2 cellular contexts compared by ENCODE assay signal in genomic region chr12:6586569-6586968, GRCh38. TPM values are rescaled to one million over a fixed set of nuclear protein-coding genes. Genes with fewer than 3 reads are reported as not detected.
"Had no signal": no experiment of that assay in that cellular context is flagged by ENCODE, and none has a peak within 500 bp of the region (broad histone marks: within the 10 kb centered on the region; RNA-seq: fewer than 3 reads in every experiment).

No MANE protein-coding gene starts in this region.

RNA-seq across cellular contexts. Expression of gene LPAR5, which starts 49.2 kb away (rescaled TPM):
- total RNA-seq: LHCN-M2, SJSA1 had no signal
